ENCODE assay signal across 11 cellular contexts in the genomic region with DNA sequence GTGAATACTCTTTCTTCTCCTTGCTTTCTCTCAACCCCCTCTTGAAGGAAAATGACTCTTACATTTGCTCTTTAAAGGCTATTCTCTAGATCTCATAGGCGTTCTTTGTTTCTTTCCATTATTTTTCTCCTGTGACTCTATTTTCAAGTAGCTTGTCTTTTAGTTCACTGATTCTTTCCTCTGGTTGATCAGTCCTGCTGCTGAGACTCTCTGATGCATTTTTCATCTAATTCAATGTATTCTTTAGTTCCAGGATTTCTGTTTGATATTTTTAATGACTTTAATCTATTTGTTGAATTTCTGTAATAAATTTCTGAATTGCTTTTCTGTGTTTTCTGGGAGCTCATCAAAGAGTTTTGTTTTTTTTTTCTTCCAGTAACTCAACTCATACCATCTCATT.
"Had no signal": no experiment of that assay in that cellular context is flagged by ENCODE, and none has a peak within 500 bp of the region (broad histone marks: within the 10 kb centered on the region; RNA-seq: fewer than 3 reads in every experiment).

No MANE protein-coding gene starts in this region.

- DNase-seq: GM23248, GOT3, H7, H9, HCEC 1CT, HFFc6 had no signal

- ATAC-seq: GM23338, HCT116 had no signal

- H3K4me3 ChIP-seq: GM23248, GM23338, HAP-1 had no signal

- H3K36me3 ChIP-seq: HAP-1 had no signal

- H3K4me2 ChIP-seq: GM23338 had no signal

- H2AFZ ChIP-seq: GM23248, GM23338 had no signal

- FAIRE-seq: H1, H54 had no signal

- H3K4me1 ChIP-seq: HAP-1 had no signal

- H3K27ac ChIP-seq: GM23248 had no signal

- H3K9ac ChIP-seq: GM23248 had no signal

- H3K9me3 ChIP-seq: HAP-1 had no signal
